In genomic region chr6:24640166-24640565, GRCh38 we compare ENCODE assay signal across 24 cellular contexts. TPM values are rescaled to one million over a fixed set of nuclear protein-coding genes. Genes with fewer than 3 reads are reported as not detected.
"Had no signal": no experiment of that assay in that cellular context is flagged by ENCODE, and none has a peak within 500 bp of the region (broad histone marks: within the 10 kb centered on the region; RNA-seq: fewer than 3 reads in every experiment).

No MANE protein-coding gene starts in this region.

- H3K27ac Mint-ChIP-seq: mesothelial cell of epicardium had no signal

- H3K4me1 ChIP-seq: gastrocnemius medialis, left lung, lower lobe of right lung had no signal

- H3K27me3 ChIP-seq: dorsolateral prefrontal cortex had no signal

- H3K36me3 Mint-ChIP-seq: mesothelial cell of epicardium, naive B cell had no signal

- H3K36me3 ChIP-seq: esophagus muscularis mucosa, gastrocnemius medialis, heart right ventricle, left lung, lower lobe of right lung had no signal

- H3K4me3 ChIP-seq: coronary artery, dorsolateral prefrontal cortex, esophagus muscularis mucosa, gastrocnemius medialis, heart right ventricle, left lung, lower lobe of right lung, mucosa of descending colon had no signal

- ATAC-seq: gastrocnemius medialis, heart right ventricle, left cardiac atrium, left lung, left ventricle myocardium superior, lower lobe of right lung, mucosa of descending colon had no signal

- H3K27ac ChIP-seq: coronary artery, dorsolateral prefrontal cortex, esophagus muscularis mucosa, gastrocnemius medialis, heart right ventricle, left lung, lower lobe of right lung had no signal

- DNase-seq: dermis blood vessel endothelial cell; dorsolateral prefrontal cortex; effector CD4-positive, alpha-beta T cell; effector memory CD4-positive, alpha-beta T cell; foreskin fibroblast; foreskin melanocyte; gastrocnemius medialis; glutamatergic neuron; head of caudate nucleus; heart right ventricle; hippocampal formation; left cardiac atrium; left lung; left ventricle myocardium superior; lower lobe of right lung; mesenchymal stem cell; mucosa of descending colon; naive B cell had no signal

- H3K9me3 ChIP-seq: gastrocnemius medialis, mucosa of descending colon had no signal

- H3K4me3 Mint-ChIP-seq: mesothelial cell of epicardium, naive B cell had no signal

RNA-seq across cellular contexts. Expression of gene KIAA0319, which starts 5.8 kb away (rescaled TPM):
- total RNA-seq: dermis blood vessel endothelial cell, gastrocnemius medialis, glomerular endothelial cell, kidney epithelial cell, left ventricle myocardium superior, lung microvascular endothelial cell had no signal
- polyA plus RNA-seq: heart right ventricle had no signal
